In genomic region chr16:67968440-67969285, GRCh38 we compare ENCODE assay signal across 8 cellular contexts. TPM values are rescaled to one million over a fixed set of nuclear protein-coding genes. Genes with fewer than 3 reads are reported as not detected.
DNase-seq lines count a peak whose midpoint lies in the region; ATAC-seq, FAIRE-seq and TF ChIP-seq lines count a peak whose summit lies in the region.

Gene SLC12A4 (minus strand): TSS chr16:67968637. CDS start chr16:67968553, 84 bp downstream.

- 3% methylated on average over 38 of the region's 75 CpGs for WGBS in K562 (ENCODE audit: insufficient coverage, low coverage, missing lambda C conversion rate)

- H3K4me3 ChIP-seq in K562 (peak within 1 kb of the TSS; percentile 84), iPS-11a (ENCODE audit: low read depth, low read length) (peak within 1 kb of the TSS; percentile 72), skeletal muscle cell (ENCODE audit: low read depth, low read length) (peak within 1 kb of the TSS; percentile 67)

- BruUV-seq in K562 (replicated peaks; lab: Mats Ljungman, UMichigan): no TSS peak

- peaks cover 16% of the 10 kb centered on the region for H4K20me1 ChIP-seq in K562 (replicated peaks; ENCODE audit: control insufficient read depth, insufficient read depth, low read length)

- TF ChIP-seq RAD21 in K562 (CRISPR knock-in tag; conservative IDR thresholded peaks at IDR 0.05 in 1 of 2, IDR thresholded peaks at IDR 0.05 in 1 of 2): no peak

- H3K4me2 ChIP-seq in K562 (ENCODE audit: insufficient read depth, low read length): peak within 1 kb of the TSS; percentile 98

- peak within 1 kb of the TSS; percentile 97 for H2AFZ ChIP-seq in K562 (ENCODE audit: low read depth, low read length)

- TF ChIP-seq CTCF in K562 (IDR thresholded peaks at IDR 0.05 in 2 of 3, conservative IDR thresholded peaks at IDR 0.05 in 1 of 3; ENCODE audit: insufficient read depth in 2 of 3, low read depth in 1 of 3, low read length in 3 of 3): 0 out of 6 replicates have a peak, but pooled peaks of 1 of the 3 experiments have one; percentile 0

- CTCF ChIA-PET in K562 (lab: Yijun Ruan, JAX; ENCODE audit: low intra/inter-chr PET ratio): no interaction called here

- no peak for TF ChIP-seq EP300 in K562 (IDR thresholded peaks at IDR 0.05; ENCODE audit: low read length)

- peaks cover 28% of the 10 kb centered on the region for H3K79me2 ChIP-seq in K562 (ENCODE audit: control insufficient read depth, insufficient read depth, low read length)

- H3K27ac ChIP-seq in K562 (ENCODE audit: extremely low read depth, low read depth, low read length): peak within 1 kb of the TSS; percentile 94

- POLR2A ChIA-PET in K562 (lab: Yijun Ruan, JAX): interaction anchor here (0.7 to 1.2 kb wide), 4 partner anchors 9 to 74 kb away, joined by 4 to 5 read pairs (median 4); partner anchors contain the start of gene PSMB10

- intact Hi-C loops in K562 (cut with micrococcal nuclease): no loop called here

- peak; percentile 91 for ATAC-seq in K562

- 0 out of 2 replicates have a peak, but pooled peaks have one; percentile 54 for TF ChIP-seq POLR2A in K562 (conservative IDR thresholded peaks at IDR 0.05)

- H3K27me3 ChIP-seq in K562 (ENCODE audit: control insufficient read depth in 2 of 2, insufficient read depth in 2 of 2, low read length in 2 of 2): no peaks in the 10 kb centered on the region

- H3K4me1 ChIP-seq in ES-I3 (ENCODE audit: insufficient read depth, low read length): peaks cover 31% of the 10 kb centered on the region
- peaks cover 21 to 46% of the 10 kb centered on the region in 2 experiments; a peak in 4 of 5 replicates for H3K4me1 ChIP-seq in K562 (replicated peaks in 1 of 2; ENCODE audit: control insufficient read depth in 2 of 2, insufficient read depth in 2 of 2, low read length in 2 of 2)

- in situ Hi-C loops in K562 (cut with MboI): no loop called here

- DNase-seq in GOT3 (lab: John Stamatoyannopoulos, UW): peak; percentile 37
- peak; percentile 84 for DNase-seq in M059J (ENCODE audit: low read depth)
- DNase-seq in UCSD-AML1 (lab: John Stamatoyannopoulos, UW; ENCODE audit: unreplicated experiment): peak; percentile 42
- peak; percentile 94 to 99 (median 98) for DNase-seq in K562 (ENCODE audit: extremely low read depth in 1 of 4, low spot score in 3 of 4)
- peak; percentile 40 for DNase-seq in skeletal muscle cell (ENCODE audit: low read depth)
- no peak for DNase-seq in NCI-H2081 (lab: John Stamatoyannopoulos, UW)

- H3K36me3 ChIP-seq in ES-I3 (ENCODE audit: insufficient read depth, low read length): peaks cover 14% of the 10 kb centered on the region
- H3K36me3 ChIP-seq in K562 (ENCODE audit: control insufficient read depth, insufficient read depth, low read length): peaks cover 16% of the 10 kb centered on the region; the same call in 2 of the 3 replicates

- peaks cover 8% of the 10 kb centered on the region for H3K9me1 ChIP-seq in K562 (ENCODE audit: control insufficient read depth, insufficient read depth, low read length)

- H3K9ac ChIP-seq in ES-I3 (ENCODE audit: low read depth, low read length) (peak within 1 kb of the TSS; percentile 76), K562 (ENCODE audit: insufficient read depth in 1 of 2, low read depth in 2 of 2, low read length in 2 of 2) (peak within 1 kb of the TSS; percentile 95 to 97)

- H3K9me3 ChIP-seq in ES-I3 (ENCODE audit: control insufficient read depth, insufficient read depth, low read length) (no peaks in the 10 kb centered on the region), K562 (replicated peaks; ENCODE audit: control insufficient read depth, insufficient read depth, low read depth, low read length) (no peaks in the 10 kb centered on the region)

- FAIRE-seq in K562 (lab: Jason Lieb, UNC): peak; percentile 78

TF ChIP-seq in K562, 482 proteins besides CTCF, POLR2A, EP300 and RAD21 (continues in another document):
- TF ChIP-seq HDGF (IDR thresholded peaks at IDR 0.05): no peak
- TF ChIP-seq CREM (IDR thresholded peaks at IDR 0.05; ENCODE audit: low read depth): no peak
- TF ChIP-seq, protein P1, sequence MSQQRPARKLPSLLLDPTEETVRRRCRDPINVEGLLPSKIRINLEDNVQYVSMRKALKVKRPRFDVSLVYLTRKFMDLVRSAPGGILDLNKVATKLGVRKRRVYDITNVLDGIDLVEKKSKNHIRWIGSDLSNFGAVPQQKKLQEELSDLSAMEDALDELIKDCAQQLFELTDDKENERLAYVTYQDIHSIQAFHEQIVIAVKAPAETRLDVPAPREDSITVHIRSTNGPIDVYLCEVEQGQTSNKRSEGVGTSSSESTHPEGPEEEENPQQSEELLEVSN (IDR thresholded peaks at IDR 0.05; ENCODE audit: borderline replicate concordance in 1 of 2, extremely low read depth in 1 of 2, insufficient read depth in 1 of 2, insufficient read length in 1 of 2, low read depth in 1 of 2, low read length in 1 of 2, poor library complexity in 1 of 2, severe bottlenecking in 1 of 2): peak; percentile 26 to 79
- no peak for TF ChIP-seq HMG20A (CRISPR knock-in tag; conservative IDR thresholded peaks at IDR 0.05)
- TF ChIP-seq SMARCA4 (IDR thresholded peaks at IDR 0.05): 0 out of 2 replicates have a peak, but pooled peaks have one; percentile 10
- TF ChIP-seq TFAM (CRISPR knock-in tag; conservative IDR thresholded peaks at IDR 0.05): no peak
- TF ChIP-seq, protein P2, sequence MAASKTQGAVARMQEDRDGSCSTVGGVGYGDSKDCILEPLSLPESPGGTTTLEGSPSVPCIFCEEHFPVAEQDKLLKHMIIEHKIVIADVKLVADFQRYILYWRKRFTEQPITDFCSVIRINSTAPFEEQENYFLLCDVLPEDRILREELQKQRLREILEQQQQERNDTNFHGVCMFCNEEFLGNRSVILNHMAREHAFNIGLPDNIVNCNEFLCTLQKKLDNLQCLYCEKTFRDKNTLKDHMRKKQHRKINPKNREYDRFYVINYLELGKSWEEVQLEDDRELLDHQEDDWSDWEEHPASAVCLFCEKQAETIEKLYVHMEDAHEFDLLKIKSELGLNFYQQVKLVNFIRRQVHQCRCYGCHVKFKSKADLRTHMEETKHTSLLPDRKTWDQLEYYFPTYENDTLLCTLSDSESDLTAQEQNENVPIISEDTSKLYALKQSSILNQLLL (CRISPR knock-in tag; IDR thresholded peaks at IDR 0.05; ENCODE audit: borderline replicate concordance): no peak
- peak; percentile 77 for TF ChIP-seq POLR2G (IDR thresholded peaks at IDR 0.05; ENCODE audit: low read depth, low read length)
- TF ChIP-seq GABPB1 (CRISPR knock-in tag; IDR thresholded peaks at IDR 0.05): peak; percentile 60
- TF ChIP-seq TCFL5 (CRISPR knock-in tag; conservative IDR thresholded peaks at IDR 0.05): no peak
- no peak for TF ChIP-seq NR4A1 (CRISPR knock-in tag; IDR thresholded peaks at IDR 0.05)
- TF ChIP-seq NR4A1 (tag; IDR thresholded peaks at IDR 0.05): no peak
- TF ChIP-seq MTA2 (IDR thresholded peaks at IDR 0.05; ENCODE audit: low read depth): no peak
- no peak for TF ChIP-seq RBM22 (IDR thresholded peaks at IDR 0.05; ENCODE audit: low read depth, low read length, poor library complexity, severe bottlenecking)

RNA-seq across cellular contexts. Expression of gene SLC12A4, which starts in this region (rescaled TPM):
- 26.1 and 30.7 TPM in 2 replicates for total RNA-seq in M059J (2014; rRNA removed; shearing (Covaris generic))
- 178 and 539 TPM in 2 replicates for total RNA-seq in K562 (2011; cell fraction: chromatin; rRNA removed; ENCODE audit: low replicate concordance)
- 265 and 279 TPM in 2 replicates for total RNA-seq in K562 (2011; cell fraction: nucleolus; rRNA removed)
- 167 and 175 TPM in 2 replicates for total RNA-seq in K562 (2011; cell fraction: nucleoplasm; rRNA removed)
- 15.0 and 16.9 TPM in 2 replicates for total RNA-seq in K562 (2014; rRNA removed)
- total RNA-seq in K562 (2014; rRNA removed; fragmentation: Illumina TruSeq; extraction: Trizol): 9.9 and 10.0 TPM in 2 replicates
- 10.4 and 11.6 TPM in 2 replicates for total RNA-seq in K562 (2015; rRNA removed; fragmentation: Illumina TruSeq; extraction: Trizol)
- 32.8 and 43.5 TPM in 2 replicates for total RNA-seq in K562 (2021)
- 22.9 and 48.4 TPM in 2 replicates for polyA plus RNA-seq in K562 (2011; rRNA removed)
- polyA plus RNA-seq in K562 (2011; cell fraction: cytosol; rRNA removed): 30.2 and 36.7 TPM in 2 replicates
- 238 and 295 TPM in 2 replicates for polyA plus RNA-seq in K562 (2011; cell fraction: nucleus; rRNA removed)
- 24.3 and 29.4 TPM in 2 replicates for polyA plus RNA-seq in K562 (2012)
- 24.1 and 30.0 TPM in 2 replicates for polyA plus RNA-seq in K562 (2014; fragmentation: Illumina TruSeq; extraction: Trizol)
- polyA plus RNA-seq in K562 (2014; fragmentation: Nextera tagmentation; extraction: Ambion mirVana): 1 to 10 TPM in 1 of 2 experiments, under 1 TPM in 1; 0.75 to 1.8 TPM
- 25.1 and 32.7 TPM in 2 replicates for polyA plus RNA-seq in K562 (2014; rRNA removed)
- polyA minus RNA-seq in K562 (2011; rRNA and poly(A)+ RNA removed): 24.9 and 34.3 TPM in 2 replicates
- 24.5 and 42.6 TPM in 2 replicates for polyA minus RNA-seq in K562 (2011; cell fraction: cytosol; rRNA and poly(A)+ RNA removed)
- 67.9 and 90.5 TPM in 2 replicates for polyA minus RNA-seq in K562 (2011; cell fraction: nucleus; rRNA and poly(A)+ RNA removed)

Comparison
In these comparisons a context has a peak if more than half of its experiments do, and no peak if none do; other contexts are left out.
1. DNase-seq: peak in GOT3 (single experiment), M059J (single experiment), UCSD-AML1 (single experiment), K562 (4 of 4) and skeletal muscle cell (single experiment); none in NCI-H2081 (0 of 2).
2. Peak in every context shown above with its lines, with median percentiles within 50 percentile points of each other: H3K4me3 ChIP-seq.